In genomic region chrX:48934581-48935331, GRCh38 we compare ENCODE assay signal across 15 cellular contexts. TPM values are rescaled to one million over a fixed set of nuclear protein-coding genes. Genes with fewer than 3 reads are reported as not detected.
DNase-seq lines count a peak whose midpoint lies in the region; ATAC-seq and TF ChIP-seq lines count a peak whose summit lies in the region.
"Had no signal": no experiment of that assay in that cellular context is flagged by ENCODE, and none has a peak within 500 bp of the region (broad histone marks: within the 10 kb centered on the region; RNA-seq: fewer than 3 reads in every experiment).

No MANE protein-coding gene starts in this region.

- peaks cover 49% of the 10 kb centered on the region for H3K36me3 Mint-ChIP-seq in activated CD8-positive, alpha-beta T cell treated with anti-CD3 and anti-CD28 coated beads for 36 hours (ENCODE audit: low read depth)
- peaks cover 48% of the 10 kb centered on the region for H3K36me3 Mint-ChIP-seq in activated CD8-positive, alpha-beta T cell treated with anti-CD3 and anti-CD28 coated beads, Interleukin-2, amount 10 ng/mL, durations not matched to agents 7 days and 5 days (ENCODE audit: low read depth)
- H3K36me3 Mint-ChIP-seq in activated naive CD8-positive, alpha-beta T cell: peaks cover 15% of the 10 kb centered on the region

- H3K27ac ChIP-seq in OCI-LY3 (ENCODE audit: low read length): peak overlapping the region; percentile 100
- H3K27ac ChIP-seq in spleen: peak overlapping the region in 6 of 8 donors; percentile 26 to 94 (median 90)
- H3K27ac ChIP-seq in foreskin keratinocyte: no peak overlapping the region
- H3K27ac ChIP-seq: A549, cardiac muscle cell, tibial artery had no signal

- no peak for TF ChIP-seq CTCF in activated CD8-positive, alpha-beta T cell treated with anti-CD3 and anti-CD28 coated beads for 36 hours (IDR thresholded peaks at IDR 0.05)
- TF ChIP-seq CTCF in OCI-LY3 (IDR thresholded peaks at IDR 0.05; ENCODE audit: low read depth, low read length) (no peak), spleen (IDR thresholded peaks at IDR 0.05 in 8 of 11, conservative IDR thresholded peaks at IDR 0.05 in 3 of 11) (no peak), foreskin keratinocyte (conservative IDR thresholded peaks at IDR 0.05) (no peak)

- CTCF ChIA-PET in activated CD8-positive, alpha-beta T cell treated with anti-CD3 and anti-CD28 coated beads for 36 hours (lab: Charles Lee): interaction anchor here (1.1 kb wide), 1 partner anchor 15 kb away, joined by 4 read pairs; no protein-coding TSS in a partner anchor
- CTCF ChIA-PET in activated CD8-positive, alpha-beta T cell treated with anti-CD3 and anti-CD28 coated beads, Interleukin-2, amount 10 ng/mL, durations not matched to agents 7 days and 5 days (lab: Charles Lee): no interaction called here

- TF ChIP-seq POLR2A in spleen (IDR thresholded peaks at IDR 0.05): no peak

- peak overlapping the region; percentile 92 for H3K4me2 ChIP-seq in OCI-LY3 (ENCODE audit: low read length)
- H3K4me2 ChIP-seq: A549 had no signal

- peaks cover 59% of the 10 kb centered on the region for H3K4me1 Mint-ChIP-seq in activated CD8-positive, alpha-beta T cell treated with anti-CD3 and anti-CD28 coated beads for 36 hours (ENCODE audit: low read depth)
- peaks cover 58% of the 10 kb centered on the region for H3K4me1 Mint-ChIP-seq in activated CD8-positive, alpha-beta T cell treated with anti-CD3 and anti-CD28 coated beads, Interleukin-2, amount 10 ng/mL, durations not matched to agents 7 days and 5 days (ENCODE audit: low read depth)
- H3K4me1 Mint-ChIP-seq in activated naive CD8-positive, alpha-beta T cell (ENCODE audit: low read depth): peaks cover 63% of the 10 kb centered on the region

- H3K9ac ChIP-seq in OCI-LY3 (ENCODE audit: low read length): peak overlapping the region; percentile 98

- H3K36me3 ChIP-seq in OCI-LY3 (replicated peaks; ENCODE audit: low read depth, low read length) (peaks cover 31% of the 10 kb centered on the region), spleen (peaks cover 0 to 55% (median 15%) of the 10 kb centered on the region in 6 donors)

- peak; percentile 8 for ATAC-seq in activated CD8-positive, alpha-beta T cell treated with anti-CD3 and anti-CD28 coated beads for 36 hours
- ATAC-seq in activated CD8-positive, alpha-beta T cell treated with anti-CD3 and anti-CD28 coated beads, Interleukin-2, amount 10 ng/mL, durations not matched to agents 7 days and 5 days: no peak
- ATAC-seq in foreskin keratinocyte: no peak
- ATAC-seq: left ventricle myocardium superior had no signal

- peaks cover 61% of the 10 kb centered on the region for H3K79me2 ChIP-seq in OCI-LY3 (ENCODE audit: low read length)

- H3K4me1 ChIP-seq in OCI-LY3 (ENCODE audit: low read length): peaks cover 70% of the 10 kb centered on the region
- peaks cover 27 to 69% (median 58%) of the 10 kb centered on the region in 6 donors for H3K4me1 ChIP-seq in spleen
- H3K4me1 ChIP-seq in foreskin keratinocyte: no peaks in the 10 kb centered on the region
- H3K4me1 ChIP-seq: A549 had no signal

- H2AFZ ChIP-seq in OCI-LY3 (ENCODE audit: low read depth, low read length): no peak overlapping the region

- no peaks in the 10 kb centered on the region for H3K9me3 Mint-ChIP-seq in activated CD8-positive, alpha-beta T cell treated with anti-CD3 and anti-CD28 coated beads for 36 hours
- no peaks in the 10 kb centered on the region for H3K9me3 Mint-ChIP-seq in activated CD8-positive, alpha-beta T cell treated with anti-CD3 and anti-CD28 coated beads, Interleukin-2, amount 10 ng/mL, durations not matched to agents 7 days and 5 days (ENCODE audit: insufficient read depth)
- H3K9me3 Mint-ChIP-seq in activated naive CD8-positive, alpha-beta T cell (ENCODE audit: low read depth): no peaks in the 10 kb centered on the region

- peak overlapping the region; percentile 57 for H3K4me3 ChIP-seq in OCI-LY3 (ENCODE audit: low read length)
- no peak overlapping the region for H3K4me3 ChIP-seq in spleen
- H3K4me3 ChIP-seq: A549, cardiac muscle cell, tibial artery had no signal

- H3K27me3 ChIP-seq in OCI-LY3 (ENCODE audit: low read depth, low read length) (no peaks in the 10 kb centered on the region), spleen (replicated peaks in 1 of 7) (no peaks in the 10 kb centered on the region), foreskin keratinocyte (no peaks in the 10 kb centered on the region)
- H3K27me3 ChIP-seq: cardiac muscle cell, tibial artery had no signal

- POLR2A ChIA-PET in activated CD8-positive, alpha-beta T cell treated with anti-CD3 and anti-CD28 coated beads for 36 hours (lab: Charles Lee): interaction anchor here (0.7 to 11.3 kb wide), 3 partner anchors 14 to 35 kb away, joined by 3 to 176 read pairs (median 3); partner anchors contain the start of gene SLC35A2
- POLR2A ChIA-PET in activated CD8-positive, alpha-beta T cell treated with anti-CD3 and anti-CD28 coated beads, Interleukin-2, amount 10 ng/mL, durations not matched to agents 7 days and 5 days (lab: Charles Lee): interaction anchor here (2.2 kb wide), 1 partner anchor 15 kb away, joined by 5 read pairs; no protein-coding TSS in a partner anchor

- 70 to 79% (median 71%) methylated on average over 7 of the region's 7 CpGs for WGBS in spleen, 5 donors

- H3K9me3 ChIP-seq in OCI-LY3 (ENCODE audit: insufficient read depth, low read length) (no peaks in the 10 kb centered on the region), spleen (peaks cover 0 to 4% (median 0%) of the 10 kb centered on the region in 8 donors)
- H3K9me3 ChIP-seq: A549 had no signal

- no peaks in the 10 kb centered on the region for H4K20me1 ChIP-seq in OCI-LY3 (ENCODE audit: insufficient read depth, low read length)

- no peaks in the 10 kb centered on the region for H3K27me3 Mint-ChIP-seq in activated CD8-positive, alpha-beta T cell treated with anti-CD3 and anti-CD28 coated beads for 36 hours
- no peaks in the 10 kb centered on the region for H3K27me3 Mint-ChIP-seq in activated CD8-positive, alpha-beta T cell treated with anti-CD3 and anti-CD28 coated beads, Interleukin-2, amount 10 ng/mL, durations not matched to agents 7 days and 5 days (ENCODE audit: low read depth)
- no peaks in the 10 kb centered on the region for H3K27me3 Mint-ChIP-seq in activated naive CD8-positive, alpha-beta T cell

- intact Hi-C loops in activated CD8-positive, alpha-beta T cell treated with anti-CD3 and anti-CD28 coated beads for 36 hours (cut with micrococcal nuclease): loop anchor here (5.0 kb wide), 1 partner anchor 132 kb away; the partner anchor contains the start of gene HDAC6
- intact Hi-C loops in spleen (cut with DNase I; ENCODE audit: low total_unique reads): no loop called here

- H3K27ac Mint-ChIP-seq in activated CD8-positive, alpha-beta T cell treated with anti-CD3 and anti-CD28 coated beads for 36 hours: peak overlapping the region; percentile 95
- no peak overlapping the region for H3K27ac Mint-ChIP-seq in activated CD8-positive, alpha-beta T cell treated with anti-CD3 and anti-CD28 coated beads, Interleukin-2, amount 10 ng/mL, durations not matched to agents 7 days and 5 days
- peak overlapping the region; percentile 98 for H3K27ac Mint-ChIP-seq in activated naive CD8-positive, alpha-beta T cell

- DNase-seq in activated CD8-positive, alpha-beta T cell treated with anti-CD3 and anti-CD28 coated beads for 36 hours: peak; percentile 59
- DNase-seq in activated CD8-positive, alpha-beta T cell treated with anti-CD3 and anti-CD28 coated beads, Interleukin-2, amount 10 ng/mL, durations not matched to agents 7 days and 5 days: no peak
- no peak for DNase-seq in spleen
- no peak for DNase-seq in foreskin keratinocyte
- DNase-seq in GDM1 (lab: John Stamatoyannopoulos, UW): no peak
- DNase-seq in AG08395 (ENCODE audit: low spot score): no peak
- DNase-seq: activated CD4-positive, CD25-positive, alpha-beta regulatory T cell treated with anti-CD3 and anti-CD28 coated beads, Interleukin-2, amount 50 U/mL, for 72 hours; left ventricle myocardium superior; NCI-H1694 treated with DMSO at 0.1 percent for 48 hours; NCI-H524 treated with DMSO at 0.1 percent for 48 hours; tibial artery had no signal

- peak overlapping the region; percentile 45 for H3K4me3 Mint-ChIP-seq in activated CD8-positive, alpha-beta T cell treated with anti-CD3 and anti-CD28 coated beads for 36 hours
- H3K4me3 Mint-ChIP-seq in activated CD8-positive, alpha-beta T cell treated with anti-CD3 and anti-CD28 coated beads, Interleukin-2, amount 10 ng/mL, durations not matched to agents 7 days and 5 days: no peak overlapping the region
- peak overlapping the region; percentile 58 for H3K4me3 Mint-ChIP-seq in activated naive CD8-positive, alpha-beta T cell

RNA-seq across cellular contexts. Expression of gene PIM2, which starts 15.9 kb away (rescaled TPM):
- 100 to 1,000 TPM; 169 to 177 TPM for total RNA-seq in activated CD8-positive, alpha-beta T cell treated with anti-CD3 and anti-CD28 coated beads for 36 hours
- total RNA-seq in activated CD8-positive, alpha-beta T cell treated with anti-CD3 and anti-CD28 coated beads, Interleukin-2, amount 10 ng/mL, durations not matched to agents 7 days and 5 days: 10 to 100 TPM; 51.3 to 53.6 TPM
- 100 to 1,000 TPM in 6 of 7 donors, 10 to 100 TPM in 1; 89.1 to 220 (median 159) TPM for total RNA-seq in spleen
- 10 to 100 TPM; 54.2 to 86.6 (median 62.4) TPM for polyA plus RNA-seq in spleen
- 9.5 and 10.3 TPM in 2 replicates for total RNA-seq in foreskin keratinocyte
- 7.7 and 8.4 TPM in 2 replicates for polyA plus RNA-seq in foreskin keratinocyte

RNA-seq across cellular contexts. Expression of gene OTUD5, which starts 22.7 kb away (rescaled TPM):
- total RNA-seq in activated CD8-positive, alpha-beta T cell treated with anti-CD3 and anti-CD28 coated beads for 36 hours: 10 to 100 TPM; 50.6 to 51.5 TPM
- total RNA-seq in activated CD8-positive, alpha-beta T cell treated with anti-CD3 and anti-CD28 coated beads, Interleukin-2, amount 10 ng/mL, durations not matched to agents 7 days and 5 days: 10 to 100 TPM; 40.0 to 41.7 TPM
- 10 to 100 TPM; 47.2 to 65.8 (median 58.5) TPM for total RNA-seq in spleen
- 10 to 100 TPM; 29.6 to 53.2 (median 46.6) TPM for polyA plus RNA-seq in spleen
- 31.6 and 34.9 TPM in 2 replicates for total RNA-seq in foreskin keratinocyte
- 35.5 and 37.6 TPM in 2 replicates for polyA plus RNA-seq in foreskin keratinocyte

RNA-seq across cellular contexts. Expression of gene SLC35A2, which starts 23.3 kb away (rescaled TPM):
- 10 to 100 TPM; 14.7 to 15.0 TPM for total RNA-seq in activated CD8-positive, alpha-beta T cell treated with anti-CD3 and anti-CD28 coated beads for 36 hours
- total RNA-seq in activated CD8-positive, alpha-beta T cell treated with anti-CD3 and anti-CD28 coated beads, Interleukin-2, amount 10 ng/mL, durations not matched to agents 7 days and 5 days: 10 to 100 TPM; 14.8 to 15.3 TPM
- 10 to 100 TPM; 15.0 to 20.8 (median 17.4) TPM for total RNA-seq in spleen
- 1 to 10 TPM; 6.2 to 8.7 (median 8.3) TPM for polyA plus RNA-seq in spleen
- 28.5 and 35.4 TPM in 2 replicates for total RNA-seq in foreskin keratinocyte
- 34.7 and 35.7 TPM in 2 replicates for polyA plus RNA-seq in foreskin keratinocyte

RNA-seq across cellular contexts. Expression of gene KCND1, which starts 36.9 kb away (rescaled TPM):
- 1 to 10 TPM; 2.5 to 2.6 TPM for total RNA-seq in activated CD8-positive, alpha-beta T cell treated with anti-CD3 and anti-CD28 coated beads for 36 hours
- total RNA-seq in activated CD8-positive, alpha-beta T cell treated with anti-CD3 and anti-CD28 coated beads, Interleukin-2, amount 10 ng/mL, durations not matched to agents 7 days and 5 days: 1 to 10 TPM; 3.5 to 4.6 TPM
- total RNA-seq in spleen (1 to 10 TPM; 1.5 to 3.7 (median 2.2) TPM), foreskin keratinocyte (0.49 and 0.54 TPM in 2 replicates)
- polyA plus RNA-seq in spleen (1 to 10 TPM; 1.5 to 2.3 (median 2.0) TPM), foreskin keratinocyte (0.55 and 0.63 TPM in 2 replicates)

RNA-seq across cellular contexts. Expression of gene PQBP1, which starts 37.0 kb away (rescaled TPM):
- total RNA-seq in activated CD8-positive, alpha-beta T cell treated with anti-CD3 and anti-CD28 coated beads for 36 hours: 10 to 100 TPM; 63.9 to 66.5 TPM
- total RNA-seq in activated CD8-positive, alpha-beta T cell treated with anti-CD3 and anti-CD28 coated beads, Interleukin-2, amount 10 ng/mL, durations not matched to agents 7 days and 5 days: 10 to 100 TPM; 63.9 to 70.8 TPM
- 10 to 100 TPM; 53.5 to 73.6 (median 68.6) TPM for total RNA-seq in spleen
- polyA plus RNA-seq in spleen: 10 to 100 TPM; 83.8 to 97.3 (median 92.9) TPM
- total RNA-seq in foreskin keratinocyte: 53.0 and 75.5 TPM in 2 replicates
- polyA plus RNA-seq in foreskin keratinocyte: 144 and 147 TPM in 2 replicates
